ENCODE assay signal across 38 cellular contexts in genomic region chr3:43913036-43913435, GRCh38.
"Had no signal": no experiment of that assay in that cellular context is flagged by ENCODE, and none has a peak within 500 bp of the region (broad histone marks: within the 10 kb centered on the region; RNA-seq: fewer than 3 reads in every experiment).

No MANE protein-coding gene starts in this region.

- H3K36me3 Mint-ChIP-seq: activated CD4-positive, alpha-beta memory T cell treated with anti-CD3 and anti-CD28 coated beads for 36 hours; activated naive CD4-positive, alpha-beta T cell treated with anti-CD3 and anti-CD28 coated beads, Interleukin-2, amount 10 ng/mL, durations not matched to agents 7 days and 5 days; activated naive CD4-positive, alpha-beta T cell treated with anti-CD3 and anti-CD28 coated beads, Interleukin-2, amount 50 U/mL, for 24 hours; activated naive CD8-positive, alpha-beta T cell; activated naive CD8-positive, alpha-beta T cell treated with anti-CD3 and anti-CD28 coated beads, Interleukin-2, amount 10 ng/mL, durations not matched to agents 7 days and 5 days; brain had no signal

- DNase-seq: activated B cell treated with CpG ODN at 0.5 μM for 24 hours; activated CD4-positive, alpha-beta memory T cell treated with anti-CD3 and anti-CD28 coated beads for 36 hours; activated CD4-positive, alpha-beta T cell treated with anti-CD3 and anti-CD28 coated beads for 4 hours; activated CD4-positive, alpha-beta T cell treated with anti-CD3 and anti-CD28 coated beads, Interleukin-2, amount 10 ng/mL, durations not matched to agents 24 days and 14 days; activated CD4-positive, alpha-beta T cell treated with anti-CD3 and anti-CD28 coated beads, Interleukin-2, amount 50 U/mL, for 1 hour; activated CD4-positive, alpha-beta T cell treated with anti-CD3 and anti-CD28 coated beads, Interleukin-2, amount 50 U/mL, for 4 hours; activated CD4-positive, CD25-positive, alpha-beta regulatory T cell treated with anti-CD3 and anti-CD28 coated beads, Interleukin-2, amount 50 U/mL, for 72 hours; activated CD8-positive, alpha-beta memory T cell treated with anti-CD3 and anti-CD28 coated beads, Interleukin-2, amount 50 U/mL, for 4 hours; activated effector memory CD4-positive, alpha-beta T cell treated with Interleukin-2 at 50 U/mL for 16 hours; activated gamma-delta T cell; activated naive CD4-positive, alpha-beta T cell treated with anti-CD3 and anti-CD28 coated beads, Interleukin-2, amount 10 ng/mL, durations not matched to agents 7 days and 5 days; activated naive CD4-positive, alpha-beta T cell treated with Interleukin-2 at 50 U/mL for 16 hours; activated naive CD8-positive, alpha-beta T cell treated with anti-CD3 and anti-CD28 coated beads, Interleukin-2, amount 10 ng/mL, durations not matched to agents 7 days and 5 days; activated naive CD8-positive, alpha-beta T cell treated with anti-CD3 and anti-CD28 coated beads, Interleukin-2, amount 50 U/mL, for 24 hours; activated T-cell treated with anti-CD3 and anti-CD28 coated beads for 4 hours; activated T-cell treated with anti-CD3 and anti-CD28 coated beads, Interleukin-2, amount 50 U/mL, for 1 hour; activated T-cell treated with anti-CD3 and anti-CD28 coated beads, Interleukin-2, amount 50 U/mL, for 4 hours; activated T-cell treated with anti-CD3 and anti-CD28 coated beads, Interleukin-2, amount 50 U/mL, for 72 hours; amygdala; anterior cingulate cortex; caudate nucleus; cerebellar nuclear complex; T-helper 1 cell; T-helper 2 cell; T-helper 9 cell had no signal

- H3K27me3 ChIP-seq: ascending aorta, cardiac muscle cell had no signal

- FAIRE-seq: TTC549 had no signal

- H3K27ac Mint-ChIP-seq: activated B cell treated with CpG ODN at 0.5 μM for 24 hours; activated CD4-positive, alpha-beta memory T cell treated with anti-CD3 and anti-CD28 coated beads for 36 hours; activated CD4-positive, alpha-beta T cell treated with anti-CD3 and anti-CD28 coated beads, Interleukin-2, amount 10 ng/mL, durations not matched to agents 24 days and 14 days; activated CD8-positive, alpha-beta T cell treated with anti-CD3 and anti-CD28 coated beads for 36 hours; activated naive CD4-positive, alpha-beta T cell treated with anti-CD3 and anti-CD28 coated beads, Interleukin-2, amount 10 ng/mL, durations not matched to agents 7 days and 5 days; activated naive CD4-positive, alpha-beta T cell treated with anti-CD3 and anti-CD28 coated beads, Interleukin-2, amount 50 U/mL, for 24 hours; activated naive CD8-positive, alpha-beta T cell; activated naive CD8-positive, alpha-beta T cell treated with anti-CD3 and anti-CD28 coated beads, Interleukin-2, amount 10 ng/mL, durations not matched to agents 7 days and 5 days; activated naive CD8-positive, alpha-beta T cell treated with anti-CD3 and anti-CD28 coated beads, Interleukin-2, amount 50 U/mL, for 24 hours; activated T-cell treated with anti-CD3 and anti-CD28 coated beads, Interleukin-2, amount 50 U/mL, for 72 hours; activated T-helper 1 cell treated with anti-CD3 and anti-CD28 coated beads, Interleukin-12 subunit alpha, Interleukin-12 subunit beta, Interleukin-2, Interleukin-4 antibody, amounts not matched to agents 30 ng/mL and 10 ng/mL and 1 ng/mL, durations not matched to agents 14 hours and 24 hours and 36 hours; activated T-helper 17 cell treated with anti-CD3 and anti-CD28 coated beads, Interleukin-2, amount 50 U/mL, for 72 hours; brain; T-helper 1 cell treated with Interleukin-12 subunit alpha and Interleukin-12 subunit beta and Interleukin-4 antibody, amounts not matched to agents 30 μg/mL and 1 μg/mL, for 36 hours; T-helper 2 cell treated with Interferon-gamma antibody and Interleukin-4, amounts not matched to agents 5 μg/mL and 100 μg/mL, for 36 hours had no signal

- H3K9me3 ChIP-seq: ascending aorta had no signal

- H3K36me3 ChIP-seq: ascending aorta, cardiac muscle cell had no signal

- H3K9me3 Mint-ChIP-seq: activated CD4-positive, alpha-beta memory T cell treated with anti-CD3 and anti-CD28 coated beads for 36 hours; activated CD4-positive, alpha-beta T cell treated with anti-CD3 and anti-CD28 coated beads, Interleukin-2, amount 10 ng/mL, durations not matched to agents 24 days and 14 days; activated CD8-positive, alpha-beta T cell treated with anti-CD3 and anti-CD28 coated beads for 36 hours; activated naive CD4-positive, alpha-beta T cell treated with anti-CD3 and anti-CD28 coated beads, Interleukin-2, amount 10 ng/mL, durations not matched to agents 7 days and 5 days; activated naive CD4-positive, alpha-beta T cell treated with anti-CD3 and anti-CD28 coated beads, Interleukin-2, amount 50 U/mL, for 24 hours; activated naive CD8-positive, alpha-beta T cell treated with anti-CD3 and anti-CD28 coated beads, Interleukin-2, amount 10 ng/mL, durations not matched to agents 7 days and 5 days; activated naive CD8-positive, alpha-beta T cell treated with anti-CD3 and anti-CD28 coated beads, Interleukin-2, amount 50 U/mL, for 24 hours; activated T-cell treated with anti-CD3 and anti-CD28 coated beads, Interleukin-2, amount 50 U/mL, for 4 hours; activated T-cell treated with anti-CD3 and anti-CD28 coated beads, Interleukin-2, amount 50 U/mL, for 72 hours; activated T-helper 1 cell treated with anti-CD3 and anti-CD28 coated beads, Interleukin-12 subunit alpha, Interleukin-12 subunit beta, Interleukin-2, Interleukin-4 antibody, amounts not matched to agents 30 ng/mL and 10 ng/mL and 1 ng/mL, durations not matched to agents 14 hours and 24 hours and 36 hours; activated T-helper 17 cell treated with anti-CD3 and anti-CD28 coated beads, Interleukin-2, amount 50 U/mL, for 72 hours; central memory CD8-positive, alpha-beta T cell; T-helper 1 cell treated with Interleukin-12 subunit alpha and Interleukin-12 subunit beta and Interleukin-4 antibody, amounts not matched to agents 30 μg/mL and 1 μg/mL, for 36 hours; T-helper 2 cell treated with Interferon-gamma antibody and Interleukin-4, amounts not matched to agents 5 μg/mL and 100 μg/mL, for 36 hours had no signal

- H3K27ac ChIP-seq: ascending aorta, cardiac muscle cell, VCaP had no signal

- H3K4me3 Mint-ChIP-seq: activated B cell treated with CpG ODN at 0.5 μM for 24 hours; activated CD4-positive, alpha-beta memory T cell treated with anti-CD3 and anti-CD28 coated beads for 36 hours; activated CD4-positive, alpha-beta T cell treated with anti-CD3 and anti-CD28 coated beads, Interleukin-2, amount 10 ng/mL, durations not matched to agents 24 days and 14 days; activated CD8-positive, alpha-beta T cell treated with anti-CD3 and anti-CD28 coated beads for 36 hours; activated naive CD4-positive, alpha-beta T cell treated with anti-CD3 and anti-CD28 coated beads, Interleukin-2, amount 10 ng/mL, durations not matched to agents 7 days and 5 days; activated naive CD4-positive, alpha-beta T cell treated with anti-CD3 and anti-CD28 coated beads, Interleukin-2, amount 50 U/mL, for 24 hours; activated naive CD8-positive, alpha-beta T cell; activated naive CD8-positive, alpha-beta T cell treated with anti-CD3 and anti-CD28 coated beads, Interleukin-2, amount 10 ng/mL, durations not matched to agents 7 days and 5 days; activated naive CD8-positive, alpha-beta T cell treated with anti-CD3 and anti-CD28 coated beads, Interleukin-2, amount 50 U/mL, for 24 hours; activated T-cell treated with anti-CD3 and anti-CD28 coated beads, Interleukin-2, amount 50 U/mL, for 4 hours; activated T-cell treated with anti-CD3 and anti-CD28 coated beads, Interleukin-2, amount 50 U/mL, for 72 hours; activated T-helper 1 cell treated with anti-CD3 and anti-CD28 coated beads, Interleukin-12 subunit alpha, Interleukin-12 subunit beta, Interleukin-2, Interleukin-4 antibody, amounts not matched to agents 30 ng/mL and 10 ng/mL and 1 ng/mL, durations not matched to agents 14 hours and 24 hours and 36 hours; activated T-helper 17 cell treated with anti-CD3 and anti-CD28 coated beads, Interleukin-2, amount 50 U/mL, for 72 hours; brain; central memory CD8-positive, alpha-beta T cell; T-helper 1 cell treated with Interleukin-12 subunit alpha and Interleukin-12 subunit beta and Interleukin-4 antibody, amounts not matched to agents 30 μg/mL and 1 μg/mL, for 36 hours; T-helper 2 cell treated with Interferon-gamma antibody and Interleukin-4, amounts not matched to agents 5 μg/mL and 100 μg/mL, for 36 hours had no signal

- H3K4me1 Mint-ChIP-seq: activated CD4-positive, alpha-beta T cell treated with anti-CD3 and anti-CD28 coated beads, Interleukin-2, amount 10 ng/mL, durations not matched to agents 24 days and 14 days; activated naive CD4-positive, alpha-beta T cell treated with anti-CD3 and anti-CD28 coated beads, Interleukin-2, amount 10 ng/mL, durations not matched to agents 7 days and 5 days; activated naive CD4-positive, alpha-beta T cell treated with anti-CD3 and anti-CD28 coated beads, Interleukin-2, amount 50 U/mL, for 24 hours; activated naive CD8-positive, alpha-beta T cell treated with anti-CD3 and anti-CD28 coated beads, Interleukin-2, amount 10 ng/mL, durations not matched to agents 7 days and 5 days; activated T-helper 17 cell treated with anti-CD3 and anti-CD28 coated beads, Interleukin-2, amount 50 U/mL, for 72 hours; brain; central memory CD8-positive, alpha-beta T cell had no signal

- H3K4me1 ChIP-seq: ascending aorta had no signal

- H3K4me3 ChIP-seq: ascending aorta, cardiac muscle cell had no signal

- H3K27me3 Mint-ChIP-seq: activated CD4-positive, alpha-beta memory T cell treated with anti-CD3 and anti-CD28 coated beads for 36 hours; activated naive CD8-positive, alpha-beta T cell; activated naive CD8-positive, alpha-beta T cell treated with anti-CD3 and anti-CD28 coated beads, Interleukin-2, amount 50 U/mL, for 24 hours had no signal
